1 cellular context compared by ENCODE assay signal in genomic region chrX:21926527-21927278, GRCh38.
A peak's percentile ranks its signal among the peaks of the same experiment; 100 is the strongest.
TF ChIP-seq lines count a peak whose summit lies in the region.

No MANE protein-coding gene starts in this region.

TF ChIP-seq in HEK293, 187 proteins besides CTCF, POLR2A, EP300 and RAD21 (continued from another document):
- TF ChIP-seq ZSCAN18 (tag by site-specific recombination; IDR thresholded peaks at IDR 0.05) (no peak), ZFP37 (tag by site-specific recombination; IDR thresholded peaks at IDR 0.05) (no peak), ZNF175 (tag by site-specific recombination; IDR thresholded peaks at IDR 0.05) (no peak), REST (tag by site-specific recombination; IDR thresholded peaks at IDR 0.05) (no peak), ZNF521 (tag by site-specific recombination; IDR thresholded peaks at IDR 0.05) (no peak), ZNF404 (tag by site-specific recombination; IDR thresholded peaks at IDR 0.05) (no peak), YY1 (tag by site-specific recombination; IDR thresholded peaks at IDR 0.05) (no peak), ZNF558 (tag by site-specific recombination; IDR thresholded peaks at IDR 0.05) (peak; percentile 79; the same call in 1 of the 2 replicates), EGR2 (tag by site-specific recombination; IDR thresholded peaks at IDR 0.05; ENCODE audit: low read depth) (no peak), ZNF266 (tag by site-specific recombination; IDR thresholded peaks at IDR 0.05; ENCODE audit: low read depth) (no peak), GFI1B (tag by site-specific recombination; IDR thresholded peaks at IDR 0.05) (no peak), ZFP3 (tag by site-specific recombination; IDR thresholded peaks at IDR 0.05; ENCODE audit: low read depth) (no peak), ZXDB (tag by site-specific recombination; IDR thresholded peaks at IDR 0.05) (peak; percentile 53), ZNF623 (tag by site-specific recombination; IDR thresholded peaks at IDR 0.05) (no peak), ZNF501 (tag by site-specific recombination; IDR thresholded peaks at IDR 0.05) (no peak), SP2 (tag by site-specific recombination; IDR thresholded peaks at IDR 0.05) (no peak), ZFP41 (tag by site-specific recombination; IDR thresholded peaks at IDR 0.05; ENCODE audit: borderline replicate concordance) (no peak), ZNF580 (tag by site-specific recombination; IDR thresholded peaks at IDR 0.05) (no peak), ZNF366 (tag by site-specific recombination; conservative IDR thresholded peaks at IDR 0.05) (peak; percentile 93), ZNF19 (tag by site-specific recombination; IDR thresholded peaks at IDR 0.05; ENCODE audit: low read depth) (no peak), SETDB1 (IDR thresholded peaks at IDR 0.05; ENCODE audit: insufficient read length, low read length) (no peak), ZNF664 (tag by site-specific recombination; IDR thresholded peaks at IDR 0.05) (no peak), ZNF549 (tag by site-specific recombination; IDR thresholded peaks at IDR 0.05) (no peak), ZNF157 (tag by site-specific recombination; IDR thresholded peaks at IDR 0.05) (no peak), ZNF155 (tag by site-specific recombination; IDR thresholded peaks at IDR 0.05) (no peak), SALL2 (tag by site-specific recombination; IDR thresholded peaks at IDR 0.05; ENCODE audit: borderline replicate concordance) (no peak), ZNF76 (tag by site-specific recombination; IDR thresholded peaks at IDR 0.05; ENCODE audit: borderline replicate concordance, low read depth) (no peak), ZNF624 (tag by site-specific recombination; IDR thresholded peaks at IDR 0.05) (no peak)
- TF ChIP-seq, protein P1, sequence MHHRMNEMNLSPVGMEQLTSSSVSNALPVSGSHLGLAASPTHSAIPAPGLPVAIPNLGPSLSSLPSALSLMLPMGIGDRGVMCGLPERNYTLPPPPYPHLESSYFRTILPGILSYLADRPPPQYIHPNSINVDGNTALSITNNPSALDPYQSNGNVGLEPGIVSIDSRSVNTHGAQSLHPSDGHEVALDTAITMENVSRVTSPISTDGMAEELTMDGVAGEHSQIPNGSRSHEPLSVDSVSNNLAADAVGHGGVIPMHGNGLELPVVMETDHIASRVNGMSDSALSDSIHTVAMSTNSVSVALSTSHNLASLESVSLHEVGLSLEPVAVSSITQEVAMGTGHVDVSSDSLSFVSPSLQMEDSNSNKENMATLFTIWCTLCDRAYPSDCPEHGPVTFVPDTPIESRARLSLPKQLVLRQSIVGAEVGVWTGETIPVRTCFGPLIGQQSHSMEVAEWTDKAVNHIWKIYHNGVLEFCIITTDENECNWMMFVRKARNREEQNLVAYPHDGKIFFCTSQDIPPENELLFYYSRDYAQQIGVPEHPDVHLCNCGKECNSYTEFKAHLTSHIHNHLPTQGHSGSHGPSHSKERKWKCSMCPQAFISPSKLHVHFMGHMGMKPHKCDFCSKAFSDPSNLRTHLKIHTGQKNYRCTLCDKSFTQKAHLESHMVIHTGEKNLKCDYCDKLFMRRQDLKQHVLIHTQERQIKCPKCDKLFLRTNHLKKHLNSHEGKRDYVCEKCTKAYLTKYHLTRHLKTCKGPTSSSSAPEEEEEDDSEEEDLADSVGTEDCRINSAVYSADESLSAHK (tag by site-specific recombination; IDR thresholded peaks at IDR 0.05), result no peak; the same call in 1 of the 2 replicates
- TF ChIP-seq, protein P2, sequence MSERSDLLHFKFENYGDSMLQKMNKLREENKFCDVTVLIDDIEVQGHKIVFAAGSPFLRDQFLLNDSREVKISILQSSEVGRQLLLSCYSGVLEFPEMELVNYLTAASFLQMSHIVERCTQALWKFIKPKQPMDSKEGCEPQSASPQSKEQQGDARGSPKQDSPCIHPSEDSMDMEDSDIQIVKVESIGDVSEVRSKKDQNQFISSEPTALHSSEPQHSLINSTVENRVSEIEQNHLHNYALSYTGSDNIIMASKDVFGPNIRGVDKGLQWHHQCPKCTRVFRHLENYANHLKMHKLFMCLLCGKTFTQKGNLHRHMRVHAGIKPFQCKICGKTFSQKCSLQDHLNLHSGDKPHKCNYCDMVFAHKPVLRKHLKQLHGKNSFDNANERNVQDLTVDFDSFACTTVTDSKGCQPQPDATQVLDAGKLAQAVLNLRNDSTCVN (tag by site-specific recombination; optimal IDR thresholded peaks at IDR 0.05), result no peak
- TF ChIP-seq, protein P3, sequence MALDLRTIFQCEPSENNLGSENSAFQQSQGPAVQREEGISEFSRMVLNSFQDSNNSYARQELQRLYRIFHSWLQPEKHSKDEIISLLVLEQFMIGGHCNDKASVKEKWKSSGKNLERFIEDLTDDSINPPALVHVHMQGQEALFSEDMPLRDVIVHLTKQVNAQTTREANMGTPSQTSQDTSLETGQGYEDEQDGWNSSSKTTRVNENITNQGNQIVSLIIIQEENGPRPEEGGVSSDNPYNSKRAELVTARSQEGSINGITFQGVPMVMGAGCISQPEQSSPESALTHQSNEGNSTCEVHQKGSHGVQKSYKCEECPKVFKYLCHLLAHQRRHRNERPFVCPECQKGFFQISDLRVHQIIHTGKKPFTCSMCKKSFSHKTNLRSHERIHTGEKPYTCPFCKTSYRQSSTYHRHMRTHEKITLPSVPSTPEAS (tag by site-specific recombination; IDR thresholded peaks at IDR 0.05), result no peak; the same call in 1 of the 2 replicates
- TF ChIP-seq, protein P4, sequence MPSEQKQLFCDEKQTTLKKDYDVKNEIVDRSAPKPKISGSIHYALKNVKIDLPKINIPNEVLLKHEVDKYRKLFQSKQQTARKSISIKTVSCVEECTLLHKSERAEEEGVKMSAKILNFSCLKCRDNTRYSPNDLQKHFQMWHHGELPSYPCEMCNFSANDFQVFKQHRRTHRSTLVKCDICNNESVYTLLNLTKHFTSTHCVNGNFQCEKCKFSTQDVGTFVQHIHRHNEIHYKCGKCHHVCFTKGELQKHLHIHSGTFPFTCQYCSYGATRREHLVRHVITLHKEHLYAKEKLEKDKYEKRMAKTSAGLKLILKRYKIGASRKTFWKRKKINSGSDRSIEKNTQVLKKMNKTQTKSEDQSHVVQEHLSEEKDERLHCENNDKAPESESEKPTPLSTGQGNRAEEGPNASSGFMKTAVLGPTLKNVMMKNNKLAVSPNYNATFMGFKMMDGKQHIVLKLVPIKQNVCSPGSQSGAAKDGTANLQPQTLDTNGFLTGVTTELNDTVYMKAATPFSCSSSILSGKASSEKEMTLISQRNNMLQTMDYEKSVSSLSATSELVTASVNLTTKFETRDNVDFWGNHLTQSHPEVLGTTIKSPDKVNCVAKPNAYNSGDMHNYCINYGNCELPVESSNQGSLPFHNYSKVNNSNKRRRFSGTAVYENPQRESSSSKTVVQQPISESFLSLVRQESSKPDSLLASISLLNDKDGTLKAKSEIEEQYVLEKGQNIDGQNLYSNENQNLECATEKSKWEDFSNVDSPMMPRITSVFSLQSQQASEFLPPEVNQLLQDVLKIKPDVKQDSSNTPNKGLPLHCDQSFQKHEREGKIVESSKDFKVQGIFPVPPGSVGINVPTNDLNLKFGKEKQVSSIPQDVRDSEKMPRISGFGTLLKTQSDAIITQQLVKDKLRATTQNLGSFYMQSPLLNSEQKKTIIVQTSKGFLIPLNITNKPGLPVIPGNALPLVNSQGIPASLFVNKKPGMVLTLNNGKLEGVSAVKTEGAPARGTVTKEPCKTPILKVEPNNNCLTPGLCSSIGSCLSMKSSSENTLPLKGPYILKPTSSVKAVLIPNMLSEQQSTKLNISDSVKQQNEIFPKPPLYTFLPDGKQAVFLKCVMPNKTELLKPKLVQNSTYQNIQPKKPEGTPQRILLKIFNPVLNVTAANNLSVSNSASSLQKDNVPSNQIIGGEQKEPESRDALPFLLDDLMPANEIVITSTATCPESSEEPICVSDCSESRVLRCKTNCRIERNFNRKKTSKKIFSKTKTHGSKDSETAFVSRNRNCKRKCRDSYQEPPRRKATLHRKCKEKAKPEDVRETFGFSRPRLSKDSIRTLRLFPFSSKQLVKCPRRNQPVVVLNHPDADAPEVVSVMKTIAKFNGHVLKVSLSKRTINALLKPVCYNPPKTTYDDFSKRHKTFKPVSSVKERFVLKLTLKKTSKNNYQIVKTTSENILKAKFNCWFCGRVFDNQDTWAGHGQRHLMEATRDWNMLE (tag by site-specific recombination; conservative IDR thresholded peaks at IDR 0.05; ENCODE audit: low read depth), result no peak
